12 cellular contexts compared by ENCODE assay signal in the genomic region with DNA sequence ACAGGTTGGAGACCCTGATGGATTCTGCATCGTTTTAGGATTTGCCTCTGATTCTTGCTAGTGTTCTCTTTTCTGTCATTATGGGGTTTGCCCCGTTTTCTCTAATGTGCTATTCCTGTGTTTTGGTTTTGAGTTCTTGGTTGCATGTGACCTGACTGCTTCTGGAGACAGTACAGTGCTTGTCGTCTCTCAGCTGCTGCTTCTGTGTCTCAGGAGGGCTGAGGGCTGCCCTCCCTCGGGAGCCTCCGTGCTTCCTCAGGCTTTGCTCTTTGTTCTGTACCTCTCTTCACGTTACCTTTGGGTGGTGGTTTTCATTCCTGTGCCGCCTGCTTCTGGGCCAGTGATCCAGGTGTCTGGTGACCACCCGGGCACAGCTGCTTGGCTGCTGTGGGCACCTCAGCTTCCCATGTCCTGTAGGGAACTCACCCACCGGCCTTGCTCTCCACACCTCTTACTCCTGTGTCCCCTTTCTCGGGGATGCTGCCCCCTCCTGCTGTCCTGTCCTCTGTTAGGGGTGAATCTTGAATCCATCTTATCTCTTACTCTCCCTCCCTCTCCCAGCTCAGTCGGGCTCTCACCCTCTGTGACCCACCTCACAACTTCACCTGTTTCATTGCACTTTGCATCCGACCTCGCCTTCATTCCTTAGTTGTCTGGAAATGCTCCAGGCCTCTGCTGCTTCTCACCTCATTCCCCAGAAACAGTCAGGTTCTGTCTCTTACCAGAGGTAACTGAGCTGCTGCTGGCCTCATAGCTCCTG.
DNase-seq lines count a peak whose midpoint lies in the region; ATAC-seq lines count a peak whose summit lies in the region.
"Had no signal": no experiment of that assay in that cellular context is flagged by ENCODE, and none has a peak within 500 bp of the region (broad histone marks: within the 10 kb centered on the region; RNA-seq: fewer than 3 reads in every experiment).

No MANE protein-coding gene starts in this region.

- H3K4me1 Mint-ChIP-seq in activated T-cell treated with anti-CD3 and anti-CD28 coated beads, Interleukin-2, amount 50 U/mL, for 24 hours (ENCODE audit: low read depth): peaks cover 56% of the 10 kb centered on the region
- peaks cover 28 to 43% of the 10 kb centered on the region in 2 donors for H3K4me1 Mint-ChIP-seq in stimulated activated naive B cell treated with anti-CD40 and anti-IgM and Interleukin-4, amounts not matched to agents 10 μg/mL and 1 μg/mL and 100 μg/mL, for 72 hours

- no peak overlapping the region for H3K4me3 ChIP-seq in SK-N-MC

- DNase-seq in activated T-cell treated with anti-CD3 and anti-CD28 coated beads, Interleukin-2, amount 50 U/mL, for 24 hours: no peak
- no peak for DNase-seq in activated T-cell treated with anti-CD3 and anti-CD28 coated beads, Interleukin-2, amount 50 U/mL, for 48 hours
- DNase-seq in SK-N-MC (ENCODE audit: low read depth, low spot score) (no peak), epithelial cell of prostate (ENCODE audit: low read depth, low spot score) (no peak), SIG-M5 treated with dmso at 0.1 percent for 504 hours (lab: John Stamatoyannopoulos, UW; ENCODE audit: unreplicated experiment) (no peak)
- DNase-seq in stimulated activated naive B cell treated with anti-CD40 and anti-IgM and Interleukin-4, amounts not matched to agents 10 μg/mL and 1 μg/mL and 100 μg/mL, for 72 hours: no peak
- DNase-seq: activated CD4-positive, CD25-positive, alpha-beta regulatory T cell; DND-41; NCI-H524 treated with DMSO at 0.1 percent for 48 hours; stimulated activated CD4-positive, alpha-beta T cell treated with anti-CD3 and anti-CD28 coated beads, Interleukin-15, amount 100 ng/mL, for 24 hours had no signal

- H3K9ac ChIP-seq in SK-N-MC (ENCODE audit: insufficient read length): no peak overlapping the region

- peak overlapping the region; percentile 40; the same call in 1 of the 2 replicates for H3K27ac ChIP-seq in SK-N-MC
- peak overlapping the region; percentile 19 for H3K27ac ChIP-seq in epithelial cell of prostate

- peaks cover 64% of the 10 kb centered on the region for H3K36me3 ChIP-seq in SK-N-MC (ENCODE audit: insufficient read depth, low read length)

- peak overlapping the region; percentile 62 for H3K27ac Mint-ChIP-seq in activated T-cell treated with anti-CD3 and anti-CD28 coated beads, Interleukin-2, amount 50 U/mL, for 24 hours
- H3K27ac Mint-ChIP-seq in stimulated activated naive B cell treated with anti-CD40 and anti-IgM and Interleukin-4, amounts not matched to agents 10 μg/mL and 1 μg/mL and 100 μg/mL, for 72 hours: peak overlapping the region; percentile 91

- H3K27me3 Mint-ChIP-seq in activated T-cell treated with anti-CD3 and anti-CD28 coated beads, Interleukin-2, amount 50 U/mL, for 24 hours: no peaks in the 10 kb centered on the region
- H3K27me3 Mint-ChIP-seq in stimulated activated naive B cell treated with anti-CD40 and anti-IgM and Interleukin-4, amounts not matched to agents 10 μg/mL and 1 μg/mL and 100 μg/mL, for 72 hours: no peaks in the 10 kb centered on the region

- H3K9me3 ChIP-seq in SK-N-MC (ENCODE audit: low read depth, low read length): no peaks in the 10 kb centered on the region

- no peak overlapping the region for H3K4me3 Mint-ChIP-seq in activated T-cell treated with anti-CD3 and anti-CD28 coated beads, Interleukin-2, amount 50 U/mL, for 24 hours
- peak overlapping the region in 1 of 2 donors; percentile 5 for H3K4me3 Mint-ChIP-seq in stimulated activated naive B cell treated with anti-CD40 and anti-IgM and Interleukin-4, amounts not matched to agents 10 μg/mL and 1 μg/mL and 100 μg/mL, for 72 hours

- H3K36me3 Mint-ChIP-seq in activated T-cell treated with anti-CD3 and anti-CD28 coated beads, Interleukin-2, amount 50 U/mL, for 24 hours (ENCODE audit: low read depth): peaks cover 91% of the 10 kb centered on the region
- H3K36me3 Mint-ChIP-seq in stimulated activated naive B cell treated with anti-CD40 and anti-IgM and Interleukin-4, amounts not matched to agents 10 μg/mL and 1 μg/mL and 100 μg/mL, for 72 hours: peaks cover 32 to 66% of the 10 kb centered on the region in 2 donors

- no peaks in the 10 kb centered on the region for H3K9me3 Mint-ChIP-seq in activated T-cell treated with anti-CD3 and anti-CD28 coated beads, Interleukin-2, amount 50 U/mL, for 24 hours
- no peaks in the 10 kb centered on the region for H3K9me3 Mint-ChIP-seq in stimulated activated naive B cell treated with anti-CD40 and anti-IgM and Interleukin-4, amounts not matched to agents 10 μg/mL and 1 μg/mL and 100 μg/mL, for 72 hours

- peak; percentile 42 to 45 for ATAC-seq in stimulated activated naive B cell treated with anti-CD40 and anti-IgM and Interleukin-4, amounts not matched to agents 10 μg/mL and 1 μg/mL and 100 μg/mL, for 72 hours (replicated peaks)
- no peak for ATAC-seq in GM21526 (IDR thresholded peaks at IDR 0.05; ENCODE audit: low FRiP score, unreplicated experiment)
- ATAC-seq in HG03039 (IDR thresholded peaks at IDR 0.05; ENCODE audit: unreplicated experiment): no peak

Comparison
In these comparisons a context has a peak if more than half of its experiments do, and no peak if none do; other contexts are left out.
1. ATAC-seq: peak in stimulated activated naive B cell treated with anti-CD40 and anti-IgM and Interleukin-4, amounts not matched to agents 10 μg/mL and 1 μg/mL and 100 μg/mL, for 72 hours (2 of 2); none in GM21526 (single experiment) and HG03039 (single experiment).